ENCODE assay signal across 19 cellular contexts in the genomic region with DNA sequence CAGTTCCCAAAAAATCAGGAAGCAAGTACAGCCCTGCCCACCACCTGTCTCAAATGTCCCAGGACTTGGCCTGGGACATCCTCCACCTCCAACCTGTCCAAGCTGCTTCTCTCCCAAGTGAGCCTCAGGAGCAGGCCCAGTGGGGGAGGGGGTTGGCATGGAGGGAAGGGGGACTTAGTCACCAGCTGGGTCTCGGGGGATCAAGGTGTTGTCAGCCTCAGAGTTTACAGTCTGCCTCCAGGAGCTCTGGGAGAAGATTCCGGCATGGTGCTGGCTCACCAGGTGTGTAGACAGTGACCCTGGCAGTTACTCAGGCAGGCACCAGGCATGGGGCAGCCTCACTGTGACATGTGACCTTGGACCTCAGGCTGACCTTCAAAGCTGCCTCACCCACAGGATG. TPM values are rescaled to one million over a fixed set of nuclear protein-coding genes. Genes with fewer than 3 reads are reported as not detected.
DNase-seq lines count a peak whose midpoint lies in the region; ATAC-seq and TF ChIP-seq lines count a peak whose summit lies in the region.
"Had no signal": no experiment of that assay in that cellular context is flagged by ENCODE, and none has a peak within 500 bp of the region (broad histone marks: within the 10 kb centered on the region; RNA-seq: fewer than 3 reads in every experiment).

No MANE protein-coding gene starts in this region.

- no peak overlapping the region for H3K4ac ChIP-seq in trophoblast cell (ENCODE audit: low read depth, low read length)

- H2AFZ ChIP-seq in trophoblast cell (ENCODE audit: insufficient read depth, low read length, poor library complexity): no peak overlapping the region
- H2AFZ ChIP-seq: PC-9 had no signal

- H3K14ac ChIP-seq in trophoblast cell (ENCODE audit: low read length): no peak overlapping the region

- no peak for TF ChIP-seq POLR2A in esophagus muscularis mucosa (IDR thresholded peaks at IDR 0.05; ENCODE audit: low read depth)
- TF ChIP-seq POLR2A in upper lobe of left lung (IDR thresholded peaks at IDR 0.05): no peak

- peak overlapping the region; percentile 87 for H3K27ac ChIP-seq in left ventricle myocardium inferior (replicated peaks)
- H3K27ac ChIP-seq in esophagus muscularis mucosa (replicated peaks in 1 of 4): peak overlapping the region; percentile 83 to 92 (median 92)
- H3K27ac ChIP-seq in trophoblast cell (ENCODE audit: low read depth, low read length): no peak overlapping the region
- peak overlapping the region; percentile 74 to 88 (median 84) for H3K27ac ChIP-seq in upper lobe of left lung
- H3K27ac ChIP-seq: cardiac muscle cell, PC-9 had no signal

- peaks cover 14% of the 10 kb centered on the region for H3K79me2 ChIP-seq in trophoblast cell (ENCODE audit: control insufficient read depth, insufficient read depth, low read length, poor library complexity)

- H4K8ac ChIP-seq in trophoblast cell (ENCODE audit: low read depth, low read length): no peak overlapping the region

- H3K36me3 ChIP-seq in left ventricle myocardium inferior: no peaks in the 10 kb centered on the region
- H3K36me3 ChIP-seq in esophagus muscularis mucosa: no peaks in the 10 kb centered on the region
- no peaks in the 10 kb centered on the region for H3K36me3 ChIP-seq in trophoblast cell (ENCODE audit: control insufficient read depth in 1 of 2, insufficient read depth in 2 of 2, low read length in 2 of 2)
- no peaks in the 10 kb centered on the region for H3K36me3 ChIP-seq in upper lobe of left lung
- H3K36me3 ChIP-seq: cardiac muscle cell had no signal

- H3K23ac ChIP-seq in trophoblast cell (ENCODE audit: low read length): no peak overlapping the region

- TF ChIP-seq CTCF in left ventricle myocardium inferior (IDR thresholded peaks at IDR 0.05; ENCODE audit: borderline replicate concordance) (no peak), esophagus muscularis mucosa (IDR thresholded peaks at IDR 0.05) (no peak), upper lobe of left lung (IDR thresholded peaks at IDR 0.05) (no peak)

- H3K4me1 ChIP-seq in left ventricle myocardium inferior (peaks cover 85% of the 10 kb centered on the region), esophagus muscularis mucosa (peaks cover 63 to 88% (median 87%) of the 10 kb centered on the region in 4 donors), trophoblast cell (ENCODE audit: control insufficient read depth in 1 of 2, insufficient read depth in 2 of 2, low read length in 2 of 2) (peaks cover 35 to 40% of the 10 kb centered on the region in 2 experiments), upper lobe of left lung (peaks cover 25 to 51% (median 49%) of the 10 kb centered on the region in 4 donors)

- H3K27me3 ChIP-seq in left ventricle myocardium inferior (ENCODE audit: low read depth) (peaks cover 28% of the 10 kb centered on the region), esophagus muscularis mucosa (peaks cover 0 to 6% (median 0%) of the 10 kb centered on the region in 4 donors), trophoblast cell (ENCODE audit: insufficient read depth, low read length) (no peaks in the 10 kb centered on the region), upper lobe of left lung (peaks cover 0 to 14% (median 2%) of the 10 kb centered on the region in 4 donors)
- H3K27me3 ChIP-seq: cardiac muscle cell had no signal

- intact Hi-C loops in left ventricle myocardium inferior (cut with micrococcal nuclease) (no loop called here), left cardiac atrium (cut with DNase I) (no loop called here), esophagus muscularis mucosa (cut with DNase I) (no loop called here)

- H4K91ac ChIP-seq in trophoblast cell (ENCODE audit: low read depth, low read length): no peak overlapping the region

- no peak for TF ChIP-seq EP300 in esophagus muscularis mucosa (IDR thresholded peaks at IDR 0.05)
- no peak for TF ChIP-seq EP300 in upper lobe of left lung (IDR thresholded peaks at IDR 0.05)

- H3K4me2 ChIP-seq in trophoblast cell (ENCODE audit: low read length): no peak overlapping the region
- H3K4me2 ChIP-seq: PC-9 had no signal

- H3K9me3 ChIP-seq in left ventricle myocardium inferior (replicated peaks) (no peaks in the 10 kb centered on the region), esophagus muscularis mucosa (no peaks in the 10 kb centered on the region), trophoblast cell (ENCODE audit: insufficient read depth, low read depth, low read length) (no peaks in the 10 kb centered on the region), upper lobe of left lung (no peaks in the 10 kb centered on the region)

- H3K4me3 ChIP-seq in left ventricle myocardium inferior (no peak overlapping the region), esophagus muscularis mucosa (no peak overlapping the region), trophoblast cell (ENCODE audit: low read depth, low read length) (no peak overlapping the region), upper lobe of left lung (no peak overlapping the region)
- H3K4me3 ChIP-seq: cardiac muscle cell, PC-9 had no signal

- no peak overlapping the region for H2AK5ac ChIP-seq in trophoblast cell (ENCODE audit: low read length)

- no peak overlapping the region for H4K12ac ChIP-seq in trophoblast cell (ENCODE audit: low read depth, low read length)

- DNase-seq in left ventricle myocardium inferior (no peak), left cardiac atrium (no peak), esophagus muscularis mucosa (ENCODE audit: extremely low spot score) (no peak), trophoblast cell (no peak), upper lobe of left lung (no peak), activated gamma-delta T cell treated with Interleukin-2 at 50 U/mL for 16 hours (no peak), SIG-M5 treated with dmso at 0.1 percent for 504 hours (lab: John Stamatoyannopoulos, UW; ENCODE audit: unreplicated experiment) (no peak), DMS153 (lab: John Stamatoyannopoulos, UW) (no peak)
- DNase-seq: activated CD4-positive, alpha-beta T cell treated with anti-CD3 and anti-CD28 coated beads, Interleukin-2, amount 50 U/mL, for 4 hours; activated T-cell treated with anti-CD3 and anti-CD28 coated beads, Interleukin-2, amount 50 U/mL, for 4 hours; CD4-positive, CD25-positive, alpha-beta regulatory T cell; DMS79 treated with DMSO at 0.1 percent for 48 hours; effector memory CD4-positive, alpha-beta T cell; NCI-H2029 treated with DMSO at 0.1 percent for 48 hours; NCI-H524 treated with DMSO at 0.1 percent for 48 hours; PC-9; stimulated activated CD4-positive, alpha-beta T cell treated with anti-CD3 and anti-CD28 coated beads, Interleukin-2, amount 100 ng/mL, for 48 hours had no signal

- ATAC-seq in left cardiac atrium (no peak), upper lobe of left lung (ENCODE audit: low FRiP score in 2 of 2) (no peak)
- ATAC-seq: activated T-cell treated with anti-CD3 and anti-CD28 coated beads, Interleukin-2, amount 50 U/mL, for 4 hours; sciatic nerve had no signal

- no peak overlapping the region for H2BK120ac ChIP-seq in trophoblast cell (ENCODE audit: insufficient read depth, low read length, poor library complexity)

- peak overlapping the region; percentile 6 for H2BK12ac ChIP-seq in trophoblast cell (ENCODE audit: low read length)

- H2BK5ac ChIP-seq in trophoblast cell (ENCODE audit: low read depth, low read length, poor library complexity): no peak overlapping the region

- H3K79me1 ChIP-seq in trophoblast cell (ENCODE audit: low read length): peaks cover 11% of the 10 kb centered on the region

- H3K9ac ChIP-seq in trophoblast cell (ENCODE audit: low read length): no peak overlapping the region

- WGBS in esophagus muscularis mucosa: 65% methylated on average over 2 of the region's 2 CpGs
- no CpG with 5 or more reads among the region's 2 CpGs for WGBS in trophoblast cell (ENCODE audit: extremely low coverage, insufficient coverage, insufficient read length)
- 88% methylated on average over 2 of the region's 2 CpGs; no CpG with 5 or more reads in 1 of the 2 donors for WGBS in upper lobe of left lung, 2 donors

- H3K18ac ChIP-seq in trophoblast cell (ENCODE audit: low read length): peak overlapping the region; percentile 3

RNA-seq across cellular contexts. Expression of a gene that starts 19.7 kb away (rescaled TPM):
- 8.6 TPM for total RNA-seq in left ventricle myocardium inferior
- total RNA-seq in left cardiac atrium: 10 to 100 TPM; 11.1 to 13.8 TPM
- total RNA-seq in esophagus muscularis mucosa: 10 to 100 TPM in 2 of 4 donors, 1 to 10 TPM in 2; 8.7 to 22.5 (median 10.3) TPM
- polyA plus RNA-seq in trophoblast cell (2013): 9.7 and 10.6 TPM in 2 replicates
- 10 to 100 TPM in 2 of 6 donors, 1 to 10 TPM in 4; 4.1 to 11.4 (median 6.7) TPM for total RNA-seq in upper lobe of left lung
- total RNA-seq: PC-9 had no signal
- polyA plus RNA-seq: CD4-positive, CD25-positive, alpha-beta regulatory T cell had no signal
